8 cellular contexts compared by ENCODE assay signal in genomic region chr7:149261321-149261828, GRCh38. TPM values are rescaled to one million over a fixed set of nuclear protein-coding genes. Genes with fewer than 3 reads are reported as not detected.
A peak's percentile ranks its signal among the peaks of the same experiment; 100 is the strongest.
DNase-seq lines count a peak whose midpoint lies in the region; ATAC-seq and TF ChIP-seq lines count a peak whose summit lies in the region.

No MANE protein-coding gene starts in this region.

- peak overlapping the region; percentile 81 to 97 (median 92) for H3K4me2 ChIP-seq in BLaER1 treated with 17β-estradiol and CSF1 and Interleukin-3, amounts not matched to agents 10 nM and 100 nM

- TF ChIP-seq POLR2A in lower leg skin (IDR thresholded peaks at IDR 0.05) = no peak

- peaks cover 11 to 23% (median 15%) of the 10 kb centered on the region in 11 experiments for H3K36me3 ChIP-seq in BLaER1 treated with 17β-estradiol and CSF1 and Interleukin-3, amounts not matched to agents 10 nM and 100 nM
- peaks cover 12% of the 10 kb centered on the region for H3K36me3 ChIP-seq in thoracic aorta

- H3K9me3 ChIP-seq in BLaER1 treated with 17β-estradiol and CSF1 and Interleukin-3, amounts not matched to agents 10 nM and 100 nM (replicated peaks in 1 of 11) = no peaks in the 10 kb centered on the region
- no peaks in the 10 kb centered on the region for H3K9me3 ChIP-seq in thoracic aorta

- H3K27ac ChIP-seq in BLaER1 treated with 17β-estradiol and CSF1 and Interleukin-3, amounts not matched to agents 10 nM and 100 nM = peak overlapping the region; percentile 81 to 90 (median 88); a peak in 21 of 22 replicates
- H3K27ac ChIP-seq in thoracic aorta = peak overlapping the region; percentile 85 to 88

- H3K9ac ChIP-seq in BLaER1 treated with 17β-estradiol and CSF1 and Interleukin-3, amounts not matched to agents 10 nM and 100 nM = peak overlapping the region; percentile 76 to 88 (median 83)

- peak overlapping the region; percentile 57 to 71 (median 62) for H3K4me3 ChIP-seq in BLaER1 treated with 17β-estradiol and CSF1 and Interleukin-3, amounts not matched to agents 10 nM and 100 nM
- peak overlapping the region; percentile 49 to 57 for H3K4me3 ChIP-seq in cardiac fibroblast (replicated peaks in 1 of 2; ENCODE audit: low read depth in 2 of 2, low read length in 2 of 2)
- peak overlapping the region; percentile 45 for H3K4me3 ChIP-seq in lower leg skin (ENCODE audit: low read depth, poor library complexity, severe bottlenecking)
- H3K4me3 ChIP-seq in thoracic aorta = peak overlapping the region; percentile 81

- WGBS in lower leg skin, 2 donors = 3 to 4% methylated on average over 16 of the region's 16 CpGs

- ATAC-seq in GM19372 (IDR thresholded peaks at IDR 0.05; ENCODE audit: low read depth, unreplicated experiment) (peak; percentile 1), thoracic aorta (ENCODE audit: insufficient number of reproducible peaks, low FRiP score, low read depth) (no peak), HG03175 (IDR thresholded peaks at IDR 0.05; ENCODE audit: unreplicated experiment) (no peak)

- H3K27me3 ChIP-seq in BLaER1 treated with 17β-estradiol and CSF1 and Interleukin-3, amounts not matched to agents 10 nM and 100 nM = no peaks in the 10 kb centered on the region
- no peaks in the 10 kb centered on the region for H3K27me3 ChIP-seq in thoracic aorta (replicated peaks; ENCODE audit: insufficient read depth)

- peaks cover 0 to 4% (median 0%) of the 10 kb centered on the region in 11 experiments; a peak in 3 of 22 replicates for H4K20me1 ChIP-seq in BLaER1 treated with 17β-estradiol and CSF1 and Interleukin-3, amounts not matched to agents 10 nM and 100 nM

- peaks cover 16 to 26% (median 19%) of the 10 kb centered on the region in 10 experiments for H3K4me1 ChIP-seq in BLaER1 treated with 17β-estradiol and CSF1 and Interleukin-3, amounts not matched to agents 10 nM and 100 nM
- H3K4me1 ChIP-seq in thoracic aorta (ENCODE audit: control insufficient read depth in 1 of 2, low read depth in 2 of 2) = peaks cover 6 to 18% of the 10 kb centered on the region in 2 donors

- peak; percentile 66 for DNase-seq in NCI-H69 (lab: John Stamatoyannopoulos, UW)
- DNase-seq in cardiac fibroblast (ENCODE audit: low read depth in 2 of 2) = peak; percentile 27 to 53
- no peak for DNase-seq in lower leg skin (ENCODE audit: low spot score in 2 of 2)
- no peak for DNase-seq in thoracic aorta (ENCODE audit: low spot score)
- DNase-seq in GOT3 (lab: John Stamatoyannopoulos, UW) = no peak

- TF ChIP-seq CTCF in cardiac fibroblast (IDR thresholded peaks at IDR 0.05; ENCODE audit: low read depth, low read length) (no peak), lower leg skin (IDR thresholded peaks at IDR 0.05) (no peak), thoracic aorta (IDR thresholded peaks at IDR 0.05) (no peak)

- intact Hi-C loops in lower leg skin (cut with DNase I; ENCODE audit: low total_unique reads) = no loop called here

RNA-seq across cellular contexts. Expression of gene ZNF783, which starts 0.6 kb away (rescaled TPM):
- 10 to 100 TPM in 3 of 4 donors, 1 to 10 TPM in 1; 6.8 to 17.2 (median 13.0) TPM for total RNA-seq in lower leg skin
- 10 to 100 TPM; 23.6 to 28.9 TPM for total RNA-seq in thoracic aorta

RNA-seq across cellular contexts. Expression of gene ZNF212, which starts 21.9 kb away (rescaled TPM):
- total RNA-seq in lower leg skin (10 to 100 TPM in 3 of 4 donors, 1 to 10 TPM in 1; 9.0 to 25.0 (median 14.0) TPM), thoracic aorta (1 to 10 TPM; 6.6 to 8.3 TPM)

Comparison
In these comparisons a context has a peak if more than half of its experiments do, and no peak if none do; other contexts are left out.
1. DNase-seq: peak in NCI-H69 (single experiment) and cardiac fibroblast (2 of 2); none in lower leg skin (0 of 2), thoracic aorta (single experiment) and GOT3 (single experiment).
2. Peak in every context shown above with its lines, with median percentiles within 50 percentile points of each other: H3K4me3 ChIP-seq.